In genomic region chr19:497861-498590, GRCh38 we compare ENCODE assay signal across 1 cellular context.
TF ChIP-seq lines count a peak whose summit lies in the region.

No MANE protein-coding gene starts in this region.

TF ChIP-seq in HepG2, 621 proteins besides CTCF, POLR2A, EP300 and RAD21 (continued from another document and continues in another):
- no peak for TF ChIP-seq ZBTB14 (CRISPR knock-in tag; IDR thresholded peaks at IDR 0.05)
- TF ChIP-seq ATF1 (CRISPR knock-in tag; IDR thresholded peaks at IDR 0.05) = no peak
- TF ChIP-seq KLF13 (CRISPR knock-in tag; IDR thresholded peaks at IDR 0.05) = no peak
- TF ChIP-seq ZBTB20 (CRISPR knock-in tag; IDR thresholded peaks at IDR 0.05; ENCODE audit: borderline replicate concordance, low read depth) = no peak
- no peak for TF ChIP-seq GPBP1L1 (CRISPR knock-in tag; IDR thresholded peaks at IDR 0.05)
- peak; percentile 54; the same call in 1 of the 2 replicates for TF ChIP-seq AKAP8 (CRISPR knock-in tag; IDR thresholded peaks at IDR 0.05)
- TF ChIP-seq MYNN (CRISPR knock-in tag; IDR thresholded peaks at IDR 0.05; ENCODE audit: low read depth) = no peak
- TF ChIP-seq NFE2L2 (IDR thresholded peaks at IDR 0.05; ENCODE audit: low read length) = no peak
- TF ChIP-seq ZNF781 (CRISPR knock-in tag; IDR thresholded peaks at IDR 0.05; ENCODE audit: borderline replicate concordance, not compliant biosample characterization) = no peak
- TF ChIP-seq DBP (CRISPR knock-in tag; IDR thresholded peaks at IDR 0.05; ENCODE audit: not compliant biosample characterization) = no peak
- TF ChIP-seq ZNF256 (CRISPR knock-in tag; conservative IDR thresholded peaks at IDR 0.05) = no peak
- no peak for TF ChIP-seq SKI (IDR thresholded peaks at IDR 0.05; ENCODE audit: partially characterized antibody)
- peak; percentile 56; the same call in 1 of the 2 replicates for TF ChIP-seq ZNF580 (CRISPR knock-in tag; IDR thresholded peaks at IDR 0.05; ENCODE audit: borderline replicate concordance, low read depth)
- TF ChIP-seq KLF9 (CRISPR knock-in tag; IDR thresholded peaks at IDR 0.05; ENCODE audit: low read depth) = no peak
- no peak for TF ChIP-seq AHR (CRISPR knock-in tag; IDR thresholded peaks at IDR 0.05)
- TF ChIP-seq HNRNPH1 (optimal IDR thresholded peaks at IDR 0.05; ENCODE audit: low read depth, low read length) = no peak
- no peak for TF ChIP-seq ZNF746 (CRISPR knock-in tag; IDR thresholded peaks at IDR 0.05)
- TF ChIP-seq RARG (CRISPR knock-in tag; IDR thresholded peaks at IDR 0.05; ENCODE audit: low read depth) = no peak
- no peak for TF ChIP-seq SP2 (CRISPR knock-in tag; IDR thresholded peaks at IDR 0.05)
- TF ChIP-seq HNF1B (CRISPR knock-in tag; IDR thresholded peaks at IDR 0.05) = no peak
- TF ChIP-seq SP4 (CRISPR knock-in tag; IDR thresholded peaks at IDR 0.05) = no peak; the same call in 1 of the 2 replicates
- TF ChIP-seq ZBTB34 (CRISPR knock-in tag; IDR thresholded peaks at IDR 0.05) = no peak
- TF ChIP-seq YEATS2 (CRISPR knock-in tag; IDR thresholded peaks at IDR 0.05; ENCODE audit: borderline replicate concordance) = no peak
- TF ChIP-seq CCAR2 (optimal IDR thresholded peaks at IDR 0.05; ENCODE audit: low read depth, low read length) = no peak
- no peak for TF ChIP-seq GLMP (CRISPR knock-in tag; IDR thresholded peaks at IDR 0.05; ENCODE audit: borderline replicate concordance)
- no peak for TF ChIP-seq NCOA1 (CRISPR knock-in tag; IDR thresholded peaks at IDR 0.05)
- no peak for TF ChIP-seq PAXIP1 (CRISPR knock-in tag; conservative IDR thresholded peaks at IDR 0.05)
- TF ChIP-seq E2F5 (CRISPR knock-in tag; conservative IDR thresholded peaks at IDR 0.05) = no peak
- no peak for TF ChIP-seq ZNF737 (CRISPR knock-in tag; IDR thresholded peaks at IDR 0.05; ENCODE audit: borderline replicate concordance)
- no peak for TF ChIP-seq HMGA1 (CRISPR knock-in tag; conservative IDR thresholded peaks at IDR 0.05)
- no peak for TF ChIP-seq ARID3A (IDR thresholded peaks at IDR 0.05; ENCODE audit: low read depth, low read length)
- no peak for TF ChIP-seq ZNF17 (CRISPR knock-in tag; IDR thresholded peaks at IDR 0.05)
- TF ChIP-seq THAP11 (CRISPR knock-in tag; IDR thresholded peaks at IDR 0.05) = no peak
- no peak for TF ChIP-seq GTF3A (CRISPR knock-in tag; conservative IDR thresholded peaks at IDR 0.05)
- TF ChIP-seq ZNF224 (CRISPR knock-in tag; IDR thresholded peaks at IDR 0.05) = no peak
- no peak for TF ChIP-seq ZNF720 (CRISPR knock-in tag; IDR thresholded peaks at IDR 0.05)
- TF ChIP-seq LCORL (IDR thresholded peaks at IDR 0.05) = no peak
- TF ChIP-seq LCORL (CRISPR knock-in tag; IDR thresholded peaks at IDR 0.05) = no peak
- TF ChIP-seq ZNF577 (CRISPR knock-in tag; IDR thresholded peaks at IDR 0.05; ENCODE audit: borderline replicate concordance, low read depth) = no peak
- TF ChIP-seq HOXA7 (CRISPR knock-in tag; IDR thresholded peaks at IDR 0.05) = no peak
- TF ChIP-seq FOXP4 (CRISPR knock-in tag; IDR thresholded peaks at IDR 0.05) = no peak
- no peak for TF ChIP-seq POGZ (CRISPR knock-in tag; IDR thresholded peaks at IDR 0.05)
- TF ChIP-seq DMTF1 (CRISPR knock-in tag; IDR thresholded peaks at IDR 0.05) = no peak
- no peak for TF ChIP-seq MTERF4 (CRISPR knock-in tag; IDR thresholded peaks at IDR 0.05)
- no peak for TF ChIP-seq MTF2 (CRISPR knock-in tag; IDR thresholded peaks at IDR 0.05; ENCODE audit: borderline replicate concordance)
- TF ChIP-seq PHF5A (CRISPR knock-in tag; IDR thresholded peaks at IDR 0.05; ENCODE audit: low read depth, unreplicated experiment) = no peak
